In genomic region chr11:109120341-109120740, GRCh38 we compare ENCODE assay signal across 2 cellular contexts.
TF ChIP-seq lines count a peak whose summit lies in the region.

No MANE protein-coding gene starts in this region.

TF ChIP-seq in HCT116, 20 proteins besides CTCF, POLR2A, EP300 and RAD21:
- TF ChIP-seq TCF7L2 (IDR thresholded peaks at IDR 0.05; ENCODE audit: borderline replicate concordance, extremely low read depth, insufficient read depth, insufficient read length) (peak; percentile 7), JUND (IDR thresholded peaks at IDR 0.05) (no peak)

TF ChIP-seq in H1, 55 proteins besides CTCF, POLR2A, EP300 and RAD21:
- TF ChIP-seq, protein P1, sequence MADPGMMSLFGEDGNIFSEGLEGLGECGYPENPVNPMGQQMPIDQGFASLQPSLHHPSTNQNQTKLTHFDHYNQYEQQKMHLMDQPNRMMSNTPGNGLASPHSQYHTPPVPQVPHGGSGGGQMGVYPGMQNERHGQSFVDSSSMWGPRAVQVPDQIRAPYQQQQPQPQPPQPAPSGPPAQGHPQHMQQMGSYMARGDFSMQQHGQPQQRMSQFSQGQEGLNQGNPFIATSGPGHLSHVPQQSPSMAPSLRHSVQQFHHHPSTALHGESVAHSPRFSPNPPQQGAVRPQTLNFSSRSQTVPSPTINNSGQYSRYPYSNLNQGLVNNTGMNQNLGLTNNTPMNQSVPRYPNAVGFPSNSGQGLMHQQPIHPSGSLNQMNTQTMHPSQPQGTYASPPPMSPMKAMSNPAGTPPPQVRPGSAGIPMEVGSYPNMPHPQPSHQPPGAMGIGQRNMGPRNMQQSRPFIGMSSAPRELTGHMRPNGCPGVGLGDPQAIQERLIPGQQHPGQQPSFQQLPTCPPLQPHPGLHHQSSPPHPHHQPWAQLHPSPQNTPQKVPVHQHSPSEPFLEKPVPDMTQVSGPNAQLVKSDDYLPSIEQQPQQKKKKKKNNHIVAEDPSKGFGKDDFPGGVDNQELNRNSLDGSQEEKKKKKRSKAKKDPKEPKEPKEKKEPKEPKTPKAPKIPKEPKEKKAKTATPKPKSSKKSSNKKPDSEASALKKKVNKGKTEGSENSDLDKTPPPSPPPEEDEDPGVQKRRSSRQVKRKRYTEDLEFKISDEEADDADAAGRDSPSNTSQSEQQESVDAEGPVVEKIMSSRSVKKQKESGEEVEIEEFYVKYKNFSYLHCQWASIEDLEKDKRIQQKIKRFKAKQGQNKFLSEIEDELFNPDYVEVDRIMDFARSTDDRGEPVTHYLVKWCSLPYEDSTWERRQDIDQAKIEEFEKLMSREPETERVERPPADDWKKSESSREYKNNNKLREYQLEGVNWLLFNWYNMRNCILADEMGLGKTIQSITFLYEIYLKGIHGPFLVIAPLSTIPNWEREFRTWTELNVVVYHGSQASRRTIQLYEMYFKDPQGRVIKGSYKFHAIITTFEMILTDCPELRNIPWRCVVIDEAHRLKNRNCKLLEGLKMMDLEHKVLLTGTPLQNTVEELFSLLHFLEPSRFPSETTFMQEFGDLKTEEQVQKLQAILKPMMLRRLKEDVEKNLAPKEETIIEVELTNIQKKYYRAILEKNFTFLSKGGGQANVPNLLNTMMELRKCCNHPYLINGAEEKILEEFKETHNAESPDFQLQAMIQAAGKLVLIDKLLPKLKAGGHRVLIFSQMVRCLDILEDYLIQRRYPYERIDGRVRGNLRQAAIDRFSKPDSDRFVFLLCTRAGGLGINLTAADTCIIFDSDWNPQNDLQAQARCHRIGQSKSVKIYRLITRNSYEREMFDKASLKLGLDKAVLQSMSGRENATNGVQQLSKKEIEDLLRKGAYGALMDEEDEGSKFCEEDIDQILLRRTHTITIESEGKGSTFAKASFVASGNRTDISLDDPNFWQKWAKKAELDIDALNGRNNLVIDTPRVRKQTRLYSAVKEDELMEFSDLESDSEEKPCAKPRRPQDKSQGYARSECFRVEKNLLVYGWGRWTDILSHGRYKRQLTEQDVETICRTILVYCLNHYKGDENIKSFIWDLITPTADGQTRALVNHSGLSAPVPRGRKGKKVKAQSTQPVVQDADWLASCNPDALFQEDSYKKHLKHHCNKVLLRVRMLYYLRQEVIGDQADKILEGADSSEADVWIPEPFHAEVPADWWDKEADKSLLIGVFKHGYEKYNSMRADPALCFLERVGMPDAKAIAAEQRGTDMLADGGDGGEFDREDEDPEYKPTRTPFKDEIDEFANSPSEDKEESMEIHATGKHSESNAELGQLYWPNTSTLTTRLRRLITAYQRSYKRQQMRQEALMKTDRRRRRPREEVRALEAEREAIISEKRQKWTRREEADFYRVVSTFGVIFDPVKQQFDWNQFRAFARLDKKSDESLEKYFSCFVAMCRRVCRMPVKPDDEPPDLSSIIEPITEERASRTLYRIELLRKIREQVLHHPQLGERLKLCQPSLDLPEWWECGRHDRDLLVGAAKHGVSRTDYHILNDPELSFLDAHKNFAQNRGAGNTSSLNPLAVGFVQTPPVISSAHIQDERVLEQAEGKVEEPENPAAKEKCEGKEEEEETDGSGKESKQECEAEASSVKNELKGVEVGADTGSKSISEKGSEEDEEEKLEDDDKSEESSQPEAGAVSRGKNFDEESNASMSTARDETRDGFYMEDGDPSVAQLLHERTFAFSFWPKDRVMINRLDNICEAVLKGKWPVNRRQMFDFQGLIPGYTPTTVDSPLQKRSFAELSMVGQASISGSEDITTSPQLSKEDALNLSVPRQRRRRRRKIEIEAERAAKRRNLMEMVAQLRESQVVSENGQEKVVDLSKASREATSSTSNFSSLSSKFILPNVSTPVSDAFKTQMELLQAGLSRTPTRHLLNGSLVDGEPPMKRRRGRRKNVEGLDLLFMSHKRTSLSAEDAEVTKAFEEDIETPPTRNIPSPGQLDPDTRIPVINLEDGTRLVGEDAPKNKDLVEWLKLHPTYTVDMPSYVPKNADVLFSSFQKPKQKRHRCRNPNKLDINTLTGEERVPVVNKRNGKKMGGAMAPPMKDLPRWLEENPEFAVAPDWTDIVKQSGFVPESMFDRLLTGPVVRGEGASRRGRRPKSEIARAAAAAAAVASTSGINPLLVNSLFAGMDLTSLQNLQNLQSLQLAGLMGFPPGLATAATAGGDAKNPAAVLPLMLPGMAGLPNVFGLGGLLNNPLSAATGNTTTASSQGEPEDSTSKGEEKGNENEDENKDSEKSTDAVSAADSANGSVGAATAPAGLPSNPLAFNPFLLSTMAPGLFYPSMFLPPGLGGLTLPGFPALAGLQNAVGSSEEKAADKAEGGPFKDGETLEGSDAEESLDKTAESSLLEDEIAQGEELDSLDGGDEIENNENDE (IDR thresholded peaks at IDR 0.05; ENCODE audit: insufficient replicate concordance, low read length) = no peak
- TF ChIP-seq GABPA (IDR thresholded peaks at IDR 0.05; ENCODE audit: borderline replicate concordance, insufficient read depth, low read length) = no peak
- no peak for TF ChIP-seq TBP (IDR thresholded peaks at IDR 0.05; ENCODE audit: low read depth, low read length)
- no peak for TF ChIP-seq SUZ12 (IDR thresholded peaks at IDR 0.05; ENCODE audit: low read length)
- no peak for TF ChIP-seq PHF8 (conservative IDR thresholded peaks at IDR 0.05; ENCODE audit: low read depth, low read length)
